Comparison of ENCODE assay signal across 1 cellular context in the genomic region with DNA sequence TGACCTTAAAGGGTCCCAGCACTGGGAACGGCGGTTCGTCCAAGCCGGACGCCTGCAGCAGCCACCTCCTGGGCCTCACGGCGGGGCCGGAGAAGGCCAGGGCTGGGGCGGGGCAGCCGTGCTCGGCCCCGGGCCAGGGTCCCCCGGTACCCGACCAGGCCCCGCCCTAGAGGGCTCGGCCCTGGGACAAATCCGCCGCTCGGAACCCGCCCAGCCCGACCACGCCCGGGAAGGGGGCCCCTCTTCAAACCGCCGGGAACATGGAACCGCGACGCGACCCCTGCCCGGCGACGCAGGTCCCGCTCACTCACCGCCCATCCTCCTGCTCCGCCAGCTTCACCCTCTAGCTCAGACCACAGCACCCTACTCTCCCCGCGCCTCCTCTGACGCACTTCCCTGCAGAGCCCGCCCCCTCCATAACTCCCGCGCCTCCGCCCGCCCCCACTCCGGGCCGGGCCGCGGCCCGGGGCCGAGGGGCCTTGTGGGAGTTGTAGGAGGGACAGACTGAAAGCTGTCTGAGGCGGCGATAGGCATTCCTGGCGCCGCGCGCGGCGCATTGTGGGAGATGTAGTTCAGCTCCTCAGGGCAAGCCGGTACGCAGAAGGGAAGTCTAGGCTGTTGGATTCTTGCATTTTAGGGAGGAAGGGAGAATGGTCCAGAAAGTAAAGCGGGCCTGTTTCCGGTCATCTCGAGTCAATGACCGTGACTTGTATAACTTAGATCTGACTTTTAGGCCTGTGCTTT.
TF ChIP-seq lines count a peak whose summit lies in the region.

A gene (minus strand): TSS at position 365 of the 744 bp plus-strand sequence. CDS start 1,478 bp downstream, outside the sequence.

TF ChIP-seq in GM12878, 131 proteins besides CTCF, POLR2A, EP300 and RAD21 (continued from another document and continues in another):
- TF ChIP-seq, protein P1, sequence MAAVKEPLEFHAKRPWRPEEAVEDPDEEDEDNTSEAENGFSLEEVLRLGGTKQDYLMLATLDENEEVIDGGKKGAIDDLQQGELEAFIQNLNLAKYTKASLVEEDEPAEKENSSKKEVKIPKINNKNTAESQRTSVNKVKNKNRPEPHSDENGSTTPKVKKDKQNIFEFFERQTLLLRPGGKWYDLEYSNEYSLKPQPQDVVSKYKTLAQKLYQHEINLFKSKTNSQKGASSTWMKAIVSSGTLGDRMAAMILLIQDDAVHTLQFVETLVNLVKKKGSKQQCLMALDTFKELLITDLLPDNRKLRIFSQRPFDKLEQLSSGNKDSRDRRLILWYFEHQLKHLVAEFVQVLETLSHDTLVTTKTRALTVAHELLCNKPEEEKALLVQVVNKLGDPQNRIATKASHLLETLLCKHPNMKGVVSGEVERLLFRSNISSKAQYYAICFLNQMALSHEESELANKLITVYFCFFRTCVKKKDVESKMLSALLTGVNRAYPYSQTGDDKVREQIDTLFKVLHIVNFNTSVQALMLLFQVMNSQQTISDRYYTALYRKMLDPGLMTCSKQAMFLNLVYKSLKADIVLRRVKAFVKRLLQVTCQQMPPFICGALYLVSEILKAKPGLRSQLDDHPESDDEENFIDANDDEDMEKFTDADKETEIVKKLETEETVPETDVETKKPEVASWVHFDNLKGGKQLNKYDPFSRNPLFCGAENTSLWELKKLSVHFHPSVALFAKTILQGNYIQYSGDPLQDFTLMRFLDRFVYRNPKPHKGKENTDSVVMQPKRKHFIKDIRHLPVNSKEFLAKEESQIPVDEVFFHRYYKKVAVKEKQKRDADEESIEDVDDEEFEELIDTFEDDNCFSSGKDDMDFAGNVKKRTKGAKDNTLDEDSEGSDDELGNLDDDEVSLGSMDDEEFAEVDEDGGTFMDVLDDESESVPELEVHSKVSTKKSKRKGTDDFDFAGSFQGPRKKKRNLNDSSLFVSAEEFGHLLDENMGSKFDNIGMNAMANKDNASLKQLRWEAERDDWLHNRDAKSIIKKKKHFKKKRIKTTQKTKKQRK (IDR thresholded peaks at IDR 0.05; ENCODE audit: low read depth, low read length), result no peak; the same call in 1 of the 2 replicates
- TF ChIP-seq IKZF1 (conservative IDR thresholded peaks at IDR 0.05), result peak; percentile 90
- peak; percentile 84 for TF ChIP-seq CREM (IDR thresholded peaks at IDR 0.05; ENCODE audit: low read depth)
- no peak for TF ChIP-seq ZNF217 (IDR thresholded peaks at IDR 0.05)
- TF ChIP-seq, protein P2, sequence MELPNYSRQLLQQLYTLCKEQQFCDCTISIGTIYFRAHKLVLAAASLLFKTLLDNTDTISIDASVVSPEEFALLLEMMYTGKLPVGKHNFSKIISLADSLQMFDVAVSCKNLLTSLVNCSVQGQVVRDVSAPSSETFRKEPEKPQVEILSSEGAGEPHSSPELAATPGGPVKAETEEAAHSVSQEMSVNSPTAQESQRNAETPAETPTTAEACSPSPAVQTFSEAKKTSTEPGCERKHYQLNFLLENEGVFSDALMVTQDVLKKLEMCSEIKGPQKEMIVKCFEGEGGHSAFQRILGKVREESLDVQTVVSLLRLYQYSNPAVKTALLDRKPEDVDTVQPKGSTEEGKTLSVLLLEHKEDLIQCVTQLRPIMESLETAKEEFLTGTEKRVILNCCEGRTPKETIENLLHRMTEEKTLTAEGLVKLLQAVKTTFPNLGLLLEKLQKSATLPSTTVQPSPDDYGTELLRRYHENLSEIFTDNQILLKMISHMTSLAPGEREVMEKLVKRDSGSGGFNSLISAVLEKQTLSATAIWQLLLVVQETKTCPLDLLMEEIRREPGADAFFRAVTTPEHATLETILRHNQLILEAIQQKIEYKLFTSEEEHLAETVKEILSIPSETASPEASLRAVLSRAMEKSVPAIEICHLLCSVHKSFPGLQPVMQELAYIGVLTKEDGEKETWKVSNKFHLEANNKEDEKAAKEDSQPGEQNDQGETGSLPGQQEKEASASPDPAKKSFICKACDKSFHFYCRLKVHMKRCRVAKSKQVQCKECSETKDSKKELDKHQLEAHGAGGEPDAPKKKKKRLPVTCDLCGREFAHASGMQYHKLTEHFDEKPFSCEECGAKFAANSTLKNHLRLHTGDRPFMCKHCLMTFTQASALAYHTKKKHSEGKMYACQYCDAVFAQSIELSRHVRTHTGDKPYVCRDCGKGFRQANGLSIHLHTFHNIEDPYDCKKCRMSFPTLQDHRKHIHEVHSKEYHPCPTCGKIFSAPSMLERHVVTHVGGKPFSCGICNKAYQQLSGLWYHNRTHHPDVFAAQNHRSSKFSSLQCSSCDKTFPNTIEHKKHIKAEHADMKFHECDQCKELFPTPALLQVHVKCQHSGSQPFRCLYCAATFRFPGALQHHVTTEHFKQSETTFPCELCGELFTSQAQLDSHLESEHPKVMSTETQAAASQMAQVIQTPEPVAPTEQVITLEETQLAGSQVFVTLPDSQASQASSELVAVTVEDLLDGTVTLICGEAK (IDR thresholded peaks at IDR 0.05; ENCODE audit: borderline replicate concordance), result peak; percentile 32; the same call in 1 of the 2 replicates
- no peak for TF ChIP-seq TCF12 (IDR thresholded peaks at IDR 0.05; ENCODE audit: low read depth, low read length)
- no peak for TF ChIP-seq CHD4 (IDR thresholded peaks at IDR 0.05)
- TF ChIP-seq, protein P3, sequence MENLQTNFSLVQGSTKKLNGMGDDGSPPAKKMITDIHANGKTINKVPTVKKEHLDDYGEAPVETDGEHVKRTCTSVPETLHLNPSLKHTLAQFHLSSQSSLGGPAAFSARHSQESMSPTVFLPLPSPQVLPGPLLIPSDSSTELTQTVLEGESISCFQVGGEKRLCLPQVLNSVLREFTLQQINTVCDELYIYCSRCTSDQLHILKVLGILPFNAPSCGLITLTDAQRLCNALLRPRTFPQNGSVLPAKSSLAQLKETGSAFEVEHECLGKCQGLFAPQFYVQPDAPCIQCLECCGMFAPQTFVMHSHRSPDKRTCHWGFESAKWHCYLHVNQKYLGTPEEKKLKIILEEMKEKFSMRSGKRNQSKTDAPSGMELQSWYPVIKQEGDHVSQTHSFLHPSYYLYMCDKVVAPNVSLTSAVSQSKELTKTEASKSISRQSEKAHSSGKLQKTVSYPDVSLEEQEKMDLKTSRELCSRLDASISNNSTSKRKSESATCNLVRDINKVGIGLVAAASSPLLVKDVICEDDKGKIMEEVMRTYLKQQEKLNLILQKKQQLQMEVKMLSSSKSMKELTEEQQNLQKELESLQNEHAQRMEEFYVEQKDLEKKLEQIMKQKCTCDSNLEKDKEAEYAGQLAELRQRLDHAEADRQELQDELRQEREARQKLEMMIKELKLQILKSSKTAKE (IDR thresholded peaks at IDR 0.05; ENCODE audit: low read depth, poor library complexity, severe bottlenecking), result no peak
- TF ChIP-seq, protein P4, sequence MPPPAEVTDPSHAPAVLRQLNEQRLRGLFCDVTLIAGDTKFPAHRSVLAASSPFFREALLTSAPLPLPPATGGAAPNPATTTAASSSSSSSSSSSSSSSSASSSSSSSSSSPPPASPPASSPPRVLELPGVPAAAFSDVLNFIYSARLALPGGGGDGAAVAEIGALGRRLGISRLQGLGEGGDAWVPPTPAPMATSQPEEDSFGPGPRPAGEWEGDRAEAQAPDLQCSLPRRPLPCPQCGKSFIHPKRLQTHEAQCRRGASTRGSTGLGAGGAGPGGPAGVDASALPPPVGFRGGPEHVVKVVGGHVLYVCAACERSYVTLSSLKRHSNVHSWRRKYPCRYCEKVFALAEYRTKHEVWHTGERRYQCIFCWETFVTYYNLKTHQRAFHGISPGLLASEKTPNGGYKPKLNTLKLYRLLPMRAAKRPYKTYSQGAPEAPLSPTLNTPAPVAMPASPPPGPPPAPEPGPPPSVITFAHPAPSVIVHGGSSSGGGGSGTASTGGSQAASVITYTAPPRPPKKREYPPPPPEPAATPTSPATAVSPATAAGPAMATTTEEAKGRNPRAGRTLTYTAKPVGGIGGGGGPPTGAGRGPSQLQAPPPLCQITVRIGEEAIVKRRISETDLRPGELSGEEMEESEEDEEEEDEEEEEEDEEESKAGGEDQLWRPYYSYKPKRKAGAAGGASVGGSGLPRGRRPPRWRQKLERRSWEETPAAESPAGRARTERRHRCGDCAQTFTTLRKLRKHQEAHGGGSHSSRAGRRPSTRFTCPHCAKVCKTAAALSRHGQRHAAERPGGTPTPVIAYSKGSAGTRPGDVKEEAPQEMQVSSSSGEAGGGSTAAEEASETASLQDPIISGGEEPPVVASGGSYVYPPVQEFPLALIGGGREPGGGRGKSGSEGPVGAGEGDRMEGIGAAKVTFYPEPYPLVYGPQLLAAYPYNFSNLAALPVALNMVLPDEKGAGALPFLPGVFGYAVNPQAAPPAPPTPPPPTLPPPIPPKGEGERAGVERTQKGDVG (CRISPR knock-in tag; IDR thresholded peaks at IDR 0.05), result peak; percentile 70; the same call in 1 of the 2 replicates
- TF ChIP-seq, protein P5, sequence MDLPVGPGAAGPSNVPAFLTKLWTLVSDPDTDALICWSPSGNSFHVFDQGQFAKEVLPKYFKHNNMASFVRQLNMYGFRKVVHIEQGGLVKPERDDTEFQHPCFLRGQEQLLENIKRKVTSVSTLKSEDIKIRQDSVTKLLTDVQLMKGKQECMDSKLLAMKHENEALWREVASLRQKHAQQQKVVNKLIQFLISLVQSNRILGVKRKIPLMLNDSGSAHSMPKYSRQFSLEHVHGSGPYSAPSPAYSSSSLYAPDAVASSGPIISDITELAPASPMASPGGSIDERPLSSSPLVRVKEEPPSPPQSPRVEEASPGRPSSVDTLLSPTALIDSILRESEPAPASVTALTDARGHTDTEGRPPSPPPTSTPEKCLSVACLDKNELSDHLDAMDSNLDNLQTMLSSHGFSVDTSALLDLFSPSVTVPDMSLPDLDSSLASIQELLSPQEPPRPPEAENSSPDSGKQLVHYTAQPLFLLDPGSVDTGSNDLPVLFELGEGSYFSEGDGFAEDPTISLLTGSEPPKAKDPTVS (IDR thresholded peaks at IDR 0.05; ENCODE audit: low read depth, low read length), result no peak
- no peak for TF ChIP-seq CBX3 (IDR thresholded peaks at IDR 0.05; ENCODE audit: borderline replicate concordance, low read depth)
- TF ChIP-seq EZH2 (IDR thresholded peaks at IDR 0.05; ENCODE audit: borderline replicate concordance, control insufficient read depth, low read depth, low read length), result no peak
- TF ChIP-seq, protein P6, sequence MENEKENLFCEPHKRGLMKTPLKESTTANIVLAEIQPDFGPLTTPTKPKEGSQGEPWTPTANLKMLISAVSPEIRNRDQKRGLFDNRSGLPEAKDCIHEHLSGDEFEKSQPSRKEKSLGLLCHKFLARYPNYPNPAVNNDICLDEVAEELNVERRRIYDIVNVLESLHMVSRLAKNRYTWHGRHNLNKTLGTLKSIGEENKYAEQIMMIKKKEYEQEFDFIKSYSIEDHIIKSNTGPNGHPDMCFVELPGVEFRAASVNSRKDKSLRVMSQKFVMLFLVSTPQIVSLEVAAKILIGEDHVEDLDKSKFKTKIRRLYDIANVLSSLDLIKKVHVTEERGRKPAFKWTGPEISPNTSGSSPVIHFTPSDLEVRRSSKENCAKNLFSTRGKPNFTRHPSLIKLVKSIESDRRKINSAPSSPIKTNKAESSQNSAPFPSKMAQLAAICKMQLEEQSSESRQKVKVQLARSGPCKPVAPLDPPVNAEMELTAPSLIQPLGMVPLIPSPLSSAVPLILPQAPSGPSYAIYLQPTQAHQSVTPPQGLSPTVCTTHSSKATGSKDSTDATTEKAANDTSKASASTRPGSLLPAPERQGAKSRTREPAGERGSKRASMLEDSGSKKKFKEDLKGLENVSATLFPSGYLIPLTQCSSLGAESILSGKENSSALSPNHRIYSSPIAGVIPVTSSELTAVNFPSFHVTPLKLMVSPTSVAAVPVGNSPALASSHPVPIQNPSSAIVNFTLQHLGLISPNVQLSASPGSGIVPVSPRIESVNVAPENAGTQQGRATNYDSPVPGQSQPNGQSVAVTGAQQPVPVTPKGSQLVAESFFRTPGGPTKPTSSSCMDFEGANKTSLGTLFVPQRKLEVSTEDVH (IDR thresholded peaks at IDR 0.05; ENCODE audit: low read depth, partially characterized antibody), result no peak
- TF ChIP-seq RB1 (IDR thresholded peaks at IDR 0.05; ENCODE audit: borderline replicate concordance), result no peak
- TF ChIP-seq BRCA1 (IDR thresholded peaks at IDR 0.05; ENCODE audit: low read depth, low read length), result no peak
- TF ChIP-seq, protein P7, sequence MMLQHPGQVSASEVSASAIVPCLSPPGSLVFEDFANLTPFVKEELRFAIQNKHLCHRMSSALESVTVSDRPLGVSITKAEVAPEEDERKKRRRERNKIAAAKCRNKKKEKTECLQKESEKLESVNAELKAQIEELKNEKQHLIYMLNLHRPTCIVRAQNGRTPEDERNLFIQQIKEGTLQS (IDR thresholded peaks at IDR 0.05; ENCODE audit: borderline replicate concordance, extremely low read depth, low read depth, low read length), result no peak
- TF ChIP-seq, protein P8, sequence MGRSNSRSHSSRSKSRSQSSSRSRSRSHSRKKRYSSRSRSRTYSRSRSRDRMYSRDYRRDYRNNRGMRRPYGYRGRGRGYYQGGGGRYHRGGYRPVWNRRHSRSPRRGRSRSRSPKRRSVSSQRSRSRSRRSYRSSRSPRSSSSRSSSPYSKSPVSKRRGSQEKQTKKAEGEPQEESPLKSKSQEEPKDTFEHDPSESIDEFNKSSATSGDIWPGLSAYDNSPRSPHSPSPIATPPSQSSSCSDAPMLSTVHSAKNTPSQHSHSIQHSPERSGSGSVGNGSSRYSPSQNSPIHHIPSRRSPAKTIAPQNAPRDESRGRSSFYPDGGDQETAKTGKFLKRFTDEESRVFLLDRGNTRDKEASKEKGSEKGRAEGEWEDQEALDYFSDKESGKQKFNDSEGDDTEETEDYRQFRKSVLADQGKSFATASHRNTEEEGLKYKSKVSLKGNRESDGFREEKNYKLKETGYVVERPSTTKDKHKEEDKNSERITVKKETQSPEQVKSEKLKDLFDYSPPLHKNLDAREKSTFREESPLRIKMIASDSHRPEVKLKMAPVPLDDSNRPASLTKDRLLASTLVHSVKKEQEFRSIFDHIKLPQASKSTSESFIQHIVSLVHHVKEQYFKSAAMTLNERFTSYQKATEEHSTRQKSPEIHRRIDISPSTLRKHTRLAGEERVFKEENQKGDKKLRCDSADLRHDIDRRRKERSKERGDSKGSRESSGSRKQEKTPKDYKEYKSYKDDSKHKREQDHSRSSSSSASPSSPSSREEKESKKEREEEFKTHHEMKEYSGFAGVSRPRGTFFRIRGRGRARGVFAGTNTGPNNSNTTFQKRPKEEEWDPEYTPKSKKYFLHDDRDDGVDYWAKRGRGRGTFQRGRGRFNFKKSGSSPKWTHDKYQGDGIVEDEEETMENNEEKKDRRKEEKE (IDR thresholded peaks at IDR 0.05), result no peak
- no peak for TF ChIP-seq HDAC2 (IDR thresholded peaks at IDR 0.05)
- TF ChIP-seq SMC3 (IDR thresholded peaks at IDR 0.05; ENCODE audit: borderline replicate concordance, low read length), result no peak
- peak; percentile 91 for TF ChIP-seq DPF2 (IDR thresholded peaks at IDR 0.05)
- TF ChIP-seq, protein P9, sequence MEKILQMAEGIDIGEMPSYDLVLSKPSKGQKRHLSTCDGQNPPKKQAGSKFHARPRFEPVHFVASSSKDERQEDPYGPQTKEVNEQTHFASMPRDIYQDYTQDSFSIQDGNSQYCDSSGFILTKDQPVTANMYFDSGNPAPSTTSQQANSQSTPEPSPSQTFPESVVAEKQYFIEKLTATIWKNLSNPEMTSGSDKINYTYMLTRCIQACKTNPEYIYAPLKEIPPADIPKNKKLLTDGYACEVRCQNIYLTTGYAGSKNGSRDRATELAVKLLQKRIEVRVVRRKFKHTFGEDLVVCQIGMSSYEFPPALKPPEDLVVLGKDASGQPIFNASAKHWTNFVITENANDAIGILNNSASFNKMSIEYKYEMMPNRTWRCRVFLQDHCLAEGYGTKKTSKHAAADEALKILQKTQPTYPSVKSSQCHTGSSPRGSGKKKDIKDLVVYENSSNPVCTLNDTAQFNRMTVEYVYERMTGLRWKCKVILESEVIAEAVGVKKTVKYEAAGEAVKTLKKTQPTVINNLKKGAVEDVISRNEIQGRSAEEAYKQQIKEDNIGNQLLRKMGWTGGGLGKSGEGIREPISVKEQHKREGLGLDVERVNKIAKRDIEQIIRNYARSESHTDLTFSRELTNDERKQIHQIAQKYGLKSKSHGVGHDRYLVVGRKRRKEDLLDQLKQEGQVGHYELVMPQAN (conservative IDR thresholded peaks at IDR 0.05), result peak; percentile 72
- TF ChIP-seq BMI1 (IDR thresholded peaks at IDR 0.05; ENCODE audit: borderline replicate concordance), result peak; percentile 27
